8 cellular contexts compared by ENCODE assay signal in the genomic region with DNA sequence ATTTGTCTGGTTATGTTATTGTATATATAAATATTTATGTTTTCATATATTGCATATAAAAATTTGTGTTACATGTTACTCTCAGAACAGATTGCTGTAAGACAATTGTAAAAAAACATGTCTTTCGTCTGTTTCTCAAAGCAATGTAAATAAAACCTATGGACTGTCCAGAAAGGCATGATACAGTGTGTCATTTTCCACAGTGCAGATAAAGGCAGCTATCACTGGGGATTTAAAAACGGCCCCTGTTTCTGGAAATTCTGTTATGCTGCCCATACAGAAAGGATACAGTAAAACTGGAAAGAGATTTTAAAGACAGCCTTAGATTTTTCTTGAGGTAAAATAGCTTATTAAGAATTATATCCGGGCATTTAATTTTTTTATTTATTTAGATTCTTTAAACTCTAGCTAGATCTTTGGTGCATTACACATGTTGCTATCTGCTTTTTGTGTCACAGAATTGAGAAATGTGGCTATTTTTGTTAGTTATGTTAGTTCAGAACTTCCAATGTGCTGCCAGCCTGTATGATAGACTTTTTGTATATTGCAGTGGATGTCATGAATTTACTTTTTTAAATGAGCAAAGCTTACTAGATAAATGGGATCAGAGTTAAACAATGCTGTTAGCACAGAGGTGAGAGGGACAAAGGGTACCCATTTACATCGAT. TPM values are rescaled to one million over a fixed set of nuclear protein-coding genes. Genes with fewer than 3 reads are reported as not detected.
A peak's percentile ranks its signal among the peaks of the same experiment; 100 is the strongest.
DNase-seq lines count a peak whose midpoint lies in the region; ATAC-seq and TF ChIP-seq lines count a peak whose summit lies in the region.

No MANE protein-coding gene starts in this region.

- peak overlapping the region; percentile 68 for H3K27ac ChIP-seq in layer of hippocampus (ENCODE audit: low read depth, low read length)
- H3K27ac ChIP-seq in temporal lobe (ENCODE audit: low read depth, low read length), result peak overlapping the region; percentile 27

- H3K36me3 ChIP-seq in GM06990 (ENCODE audit: control insufficient read depth, insufficient read depth, low read length), result no peaks in the 10 kb centered on the region

- H3K27me3 ChIP-seq in GM06990 (replicated peaks; ENCODE audit: control insufficient read depth, insufficient read depth, low read length) (no peaks in the 10 kb centered on the region), layer of hippocampus (ENCODE audit: control insufficient read depth, insufficient read depth, low read length) (no peaks in the 10 kb centered on the region)

- in situ Hi-C loops in astrocyte of the spinal cord (cut with HindIII; ENCODE audit: low sequenced_read_pairs), result no loop called here

- TF ChIP-seq CTCF in GM06990 (IDR thresholded peaks at IDR 0.05; ENCODE audit: insufficient read depth, low read length, poor library complexity, severe bottlenecking), result no peak
- no peak for TF ChIP-seq CTCF in astrocyte of the spinal cord (IDR thresholded peaks at IDR 0.05; ENCODE audit: low read depth, low read length)

- DNase-seq in GM06990 (ENCODE audit: extremely low read depth, insufficient read length) (peak; percentile 15), NCI-H1694 (lab: John Stamatoyannopoulos, UW) (peak; percentile 3), astrocyte of the spinal cord (ENCODE audit: low read depth, low spot score) (peak; percentile 46)

- H3K4me3 ChIP-seq in GM06990 (replicated peaks; ENCODE audit: low read depth, low read length) (peak overlapping the region; percentile 74), astrocyte of the spinal cord (ENCODE audit: low read depth, low read length) (peak overlapping the region; percentile 68)

- ATAC-seq in GM21515 (IDR thresholded peaks at IDR 0.05; ENCODE audit: unreplicated experiment) (no peak), HG03280 (IDR thresholded peaks at IDR 0.05; ENCODE audit: unreplicated experiment) (no peak), GM21526 (IDR thresholded peaks at IDR 0.05; ENCODE audit: low FRiP score, unreplicated experiment) (no peak)

RNA-seq across cellular contexts. Expression of a gene that starts 0.8 kb away (rescaled TPM):
- 24.3 TPM for total RNA-seq in temporal lobe
